In genomic region chr18:32438173-32438572, GRCh38 we compare ENCODE assay signal across 1 cellular context.
TF ChIP-seq lines count a peak whose summit lies in the region.

No MANE protein-coding gene starts in this region.

TF ChIP-seq in HepG2, 621 proteins besides CTCF, POLR2A, EP300 and RAD21 (continued from another document):
- TF ChIP-seq ZBTB46 (CRISPR knock-in tag; IDR thresholded peaks at IDR 0.05; ENCODE audit: borderline replicate concordance) (no peak), ZNF124 (CRISPR knock-in tag; IDR thresholded peaks at IDR 0.05) (no peak), ZNF660 (CRISPR knock-in tag; IDR thresholded peaks at IDR 0.05; ENCODE audit: borderline replicate concordance, low read depth) (no peak), NKX3-1 (CRISPR knock-in tag; IDR thresholded peaks at IDR 0.05) (no peak), HMGA1 (CRISPR knock-in tag; conservative IDR thresholded peaks at IDR 0.05) (no peak), SP140L (CRISPR knock-in tag; IDR thresholded peaks at IDR 0.05; ENCODE audit: borderline replicate concordance) (no peak), CSRNP1 (CRISPR knock-in tag; IDR thresholded peaks at IDR 0.05) (no peak), THAP11 (CRISPR knock-in tag; IDR thresholded peaks at IDR 0.05) (no peak)
